In the genomic region with DNA sequence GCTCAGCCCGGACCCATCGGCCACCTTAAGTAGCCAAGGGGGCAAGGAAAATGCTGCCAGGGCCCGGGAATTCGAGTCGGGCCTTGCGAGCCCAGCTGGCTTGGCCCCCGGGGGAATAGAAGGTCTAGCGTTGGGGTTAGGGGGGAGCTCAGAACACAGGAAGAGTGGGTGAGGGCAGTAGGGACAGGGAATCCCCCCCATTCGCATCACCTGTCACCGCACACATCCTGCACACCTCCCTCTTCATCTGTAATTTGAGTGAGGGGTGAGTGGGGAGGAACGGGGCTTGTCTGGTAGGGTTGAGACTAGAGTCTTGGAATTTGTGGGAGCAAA, we compare ENCODE assay signal across 8 cellular contexts. TPM values are rescaled to one million over a fixed set of nuclear protein-coding genes. Genes with fewer than 3 reads are reported as not detected.
DNase-seq lines count a peak whose midpoint lies in the region; TF ChIP-seq lines count a peak whose summit lies in the region.

No MANE protein-coding gene starts in this region.

- peaks cover 14% of the 10 kb centered on the region for H3K4me1 Mint-ChIP-seq in activated T-cell treated with anti-CD3 and anti-CD28 coated beads, Interleukin-2, amount 50 U/mL, for 24 hours (ENCODE audit: low read depth)
- peaks cover 9% of the 10 kb centered on the region for H3K4me1 Mint-ChIP-seq in activated T-helper 2 cell treated with anti-CD3 and anti-CD28 coated beads, Interferon-gamma antibody, Interleukin-2, Interleukin-4, amounts not matched to agents 10 μg/mL and 5 μg/mL and 100 μg/mL, durations not matched to agents 14 hours and 24 hours and 36 hours (ENCODE audit: low read depth)

- peak overlapping the region; percentile 73 for H3K4me3 Mint-ChIP-seq in activated T-cell treated with anti-CD3 and anti-CD28 coated beads, Interleukin-2, amount 50 U/mL, for 24 hours
- H3K4me3 Mint-ChIP-seq in activated T-helper 2 cell treated with anti-CD3 and anti-CD28 coated beads, Interferon-gamma antibody, Interleukin-2, Interleukin-4, amounts not matched to agents 10 μg/mL and 5 μg/mL and 100 μg/mL, durations not matched to agents 14 hours and 24 hours and 36 hours (ENCODE audit: low read depth) = peak overlapping the region; percentile 68

- H3K9me3 Mint-ChIP-seq in activated T-cell treated with anti-CD3 and anti-CD28 coated beads, Interleukin-2, amount 50 U/mL, for 24 hours = no peaks in the 10 kb centered on the region
- no peaks in the 10 kb centered on the region for H3K9me3 Mint-ChIP-seq in activated T-helper 2 cell treated with anti-CD3 and anti-CD28 coated beads, Interferon-gamma antibody, Interleukin-2, Interleukin-4, amounts not matched to agents 10 μg/mL and 5 μg/mL and 100 μg/mL, durations not matched to agents 14 hours and 24 hours and 36 hours

- no peak overlapping the region for H3K27ac Mint-ChIP-seq in activated T-cell treated with anti-CD3 and anti-CD28 coated beads, Interleukin-2, amount 50 U/mL, for 24 hours
- peak overlapping the region; percentile 21 for H3K27ac Mint-ChIP-seq in activated T-helper 2 cell treated with anti-CD3 and anti-CD28 coated beads, Interferon-gamma antibody, Interleukin-2, Interleukin-4, amounts not matched to agents 10 μg/mL and 5 μg/mL and 100 μg/mL, durations not matched to agents 14 hours and 24 hours and 36 hours

- H3K4me3 ChIP-seq in kidney epithelial cell (ENCODE audit: low read depth, low read length) (peak overlapping the region; percentile 66), subcutaneous abdominal adipose tissue (ENCODE audit: low read depth in 1 of 5, low read length in 5 of 5) (peak overlapping the region; percentile 68 to 88 (median 76))

- TF ChIP-seq CTCF in kidney epithelial cell (IDR thresholded peaks at IDR 0.05; ENCODE audit: insufficient read depth, low read length, poor library complexity, severe bottlenecking) = no peak

- peaks cover 6% of the 10 kb centered on the region for H3K27me3 ChIP-seq in kidney epithelial cell (ENCODE audit: control insufficient read depth, insufficient read depth, low read length)
- H3K27me3 ChIP-seq in subcutaneous abdominal adipose tissue (ENCODE audit: control insufficient read depth in 5 of 5, insufficient read depth in 4 of 5, low read length in 5 of 5) = peaks cover 0 to 2% (median 0%) of the 10 kb centered on the region in 5 donors

- no peaks in the 10 kb centered on the region for H3K9me3 ChIP-seq in subcutaneous abdominal adipose tissue (ENCODE audit: control insufficient read depth in 5 of 5, low read length in 5 of 5)

- no peaks in the 10 kb centered on the region for H3K36me3 Mint-ChIP-seq in activated T-cell treated with anti-CD3 and anti-CD28 coated beads, Interleukin-2, amount 50 U/mL, for 24 hours (ENCODE audit: low read depth)
- H3K36me3 Mint-ChIP-seq in activated T-helper 2 cell treated with anti-CD3 and anti-CD28 coated beads, Interferon-gamma antibody, Interleukin-2, Interleukin-4, amounts not matched to agents 10 μg/mL and 5 μg/mL and 100 μg/mL, durations not matched to agents 14 hours and 24 hours and 36 hours (ENCODE audit: low read depth) = no peaks in the 10 kb centered on the region

- H3K36me3 ChIP-seq in kidney epithelial cell (ENCODE audit: control insufficient read depth, insufficient read depth, low read length) (no peaks in the 10 kb centered on the region), subcutaneous abdominal adipose tissue (ENCODE audit: control insufficient read depth in 5 of 5, insufficient read depth in 5 of 5, low read length in 5 of 5) (peaks cover 0 to 2% (median 0%) of the 10 kb centered on the region in 5 donors)

- H3K27ac ChIP-seq in subcutaneous abdominal adipose tissue (ENCODE audit: low read depth, low read length) = peak overlapping the region; percentile 80

- no peak for DNase-seq in activated T-cell treated with anti-CD3 and anti-CD28 coated beads, Interleukin-2, amount 50 U/mL, for 24 hours
- DNase-seq in activated T-cell treated with anti-CD3 and anti-CD28 coated beads for 4 hours (no peak), kidney epithelial cell (ENCODE audit: low read depth) (no peak), HuH-7.5 (ENCODE audit: low spot score) (no peak), DMS 273 (lab: John Stamatoyannopoulos, UW; ENCODE audit: unreplicated experiment) (no peak), posterior cingulate gyrus (no peak)
- DNase-seq in activated T-helper 2 cell treated with anti-CD3 and anti-CD28 coated beads, Interferon-gamma antibody, Interleukin-2, Interleukin-4, amounts not matched to agents 10 μg/mL and 5 μg/mL and 100 μg/mL, durations not matched to agents 14 hours and 24 hours and 36 hours (ENCODE audit: low spot score) = no peak

- peaks cover 2 to 54% (median 35%) of the 10 kb centered on the region in 5 donors for H3K4me1 ChIP-seq in subcutaneous abdominal adipose tissue (ENCODE audit: control insufficient read depth in 5 of 5, insufficient read depth in 5 of 5, low read length in 5 of 5)

- intact Hi-C loops in activated T-helper 2 cell treated with anti-CD3 and anti-CD28 coated beads, Interferon-gamma antibody, Interleukin-2, Interleukin-4, amounts not matched to agents 10 μg/mL and 5 μg/mL and 100 μg/mL, durations not matched to agents 14 hours and 24 hours and 36 hours (cut with micrococcal nuclease) = loop anchor here (1.0 to 2.0 kb wide), 2 partner anchors 112 to 223 kb away; no protein-coding TSS in a partner anchor
- intact Hi-C loops in posterior cingulate gyrus (cut with DNase I) = no loop called here

- H3K27me3 Mint-ChIP-seq in activated T-cell treated with anti-CD3 and anti-CD28 coated beads, Interleukin-2, amount 50 U/mL, for 24 hours = peaks cover 40% of the 10 kb centered on the region
- H3K27me3 Mint-ChIP-seq in activated T-helper 2 cell treated with anti-CD3 and anti-CD28 coated beads, Interferon-gamma antibody, Interleukin-2, Interleukin-4, amounts not matched to agents 10 μg/mL and 5 μg/mL and 100 μg/mL, durations not matched to agents 14 hours and 24 hours and 36 hours (ENCODE audit: low read depth) = peaks cover 43% of the 10 kb centered on the region

- H3K9ac ChIP-seq in subcutaneous abdominal adipose tissue (ENCODE audit: low read length in 5 of 5) = peak overlapping the region; percentile 28 to 73 (median 62)

RNA-seq across cellular contexts. Expression of a gene that starts 0.4 kb away (rescaled TPM):
- total RNA-seq in activated T-helper 2 cell treated with anti-CD3 and anti-CD28 coated beads, Interferon-gamma antibody, Interleukin-2, Interleukin-4, amounts not matched to agents 10 μg/mL and 5 μg/mL and 100 μg/mL, durations not matched to agents 14 hours and 24 hours and 36 hours = 0.07 and 0.37 TPM in 2 replicates
- total RNA-seq in kidney epithelial cell = 6.9 and 9.2 TPM in 2 replicates
